ENCODE assay signal across 20 cellular contexts in the genomic region with DNA sequence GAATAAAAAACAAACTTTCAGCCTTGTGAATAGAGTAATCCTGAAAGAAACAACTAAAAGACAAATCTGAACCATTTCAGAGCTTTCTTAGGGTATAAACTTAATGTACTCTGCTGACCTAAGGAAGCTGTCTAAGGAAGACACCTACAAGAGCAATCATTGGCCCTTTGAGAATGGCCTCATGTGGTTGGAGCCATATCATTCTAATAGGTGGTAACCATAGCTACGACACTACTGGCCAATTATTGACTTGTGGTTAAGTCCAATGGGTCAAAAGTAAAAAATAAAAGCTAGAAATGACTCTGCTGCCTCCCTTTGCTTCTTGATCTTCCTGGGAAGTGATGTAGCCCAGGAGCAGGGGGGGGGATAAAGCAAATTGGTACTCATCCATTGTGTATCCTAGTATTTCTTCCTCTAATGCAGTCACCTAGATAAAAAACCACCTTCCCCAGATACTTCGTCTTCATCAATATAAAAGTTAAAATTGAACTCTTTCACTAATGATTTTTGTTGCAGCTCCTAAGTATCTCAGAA.
DNase-seq lines count a peak whose midpoint lies in the region; ATAC-seq and TF ChIP-seq lines count a peak whose summit lies in the region.
"Had no signal": no experiment of that assay in that cellular context is flagged by ENCODE, and none has a peak within 500 bp of the region (broad histone marks: within the 10 kb centered on the region; RNA-seq: fewer than 3 reads in every experiment).

No MANE protein-coding gene starts in this region.

- H3K9me3 ChIP-seq in upper lobe of right lung, result no peaks in the 10 kb centered on the region
- H3K9me3 ChIP-seq: esophagus muscularis mucosa, lower lobe of right lung had no signal

- intact Hi-C loops in upper lobe of right lung (cut with DNase I), result no loop called here

- H3K4me1 ChIP-seq in upper lobe of right lung, result no peaks in the 10 kb centered on the region
- H3K4me1 ChIP-seq: esophagus muscularis mucosa, lower lobe of right lung had no signal

- H3K4me1 Mint-ChIP-seq in activated CD8-positive, alpha-beta memory T cell treated with anti-CD3 and anti-CD28 coated beads, Interleukin-2, amount 10 ng/mL, durations not matched to agents 7 days and 5 days, result no peaks in the 10 kb centered on the region
- H3K4me1 Mint-ChIP-seq: activated naive CD8-positive, alpha-beta T cell treated with anti-CD3 and anti-CD28 coated beads, Interleukin-2, amount 50 U/mL, for 24 hours; naive thymus-derived CD8-positive, alpha-beta T cell had no signal

- no peaks in the 10 kb centered on the region for H3K9me3 Mint-ChIP-seq in activated CD8-positive, alpha-beta memory T cell treated with anti-CD3 and anti-CD28 coated beads, Interleukin-2, amount 10 ng/mL, durations not matched to agents 7 days and 5 days (ENCODE audit: low read depth)
- H3K9me3 Mint-ChIP-seq: activated naive CD8-positive, alpha-beta T cell treated with anti-CD3 and anti-CD28 coated beads, Interleukin-2, amount 50 U/mL, for 24 hours had no signal

- H3K27me3 Mint-ChIP-seq in activated CD8-positive, alpha-beta memory T cell treated with anti-CD3 and anti-CD28 coated beads, Interleukin-2, amount 10 ng/mL, durations not matched to agents 7 days and 5 days, result no peaks in the 10 kb centered on the region
- H3K27me3 Mint-ChIP-seq: activated CD8-positive, alpha-beta T cell treated with anti-CD3 and anti-CD28 coated beads for 36 hours; activated naive CD8-positive, alpha-beta T cell treated with anti-CD3 and anti-CD28 coated beads, Interleukin-2, amount 50 U/mL, for 24 hours; naive thymus-derived CD8-positive, alpha-beta T cell had no signal

- no peak overlapping the region for H3K4me3 Mint-ChIP-seq in activated CD8-positive, alpha-beta memory T cell treated with anti-CD3 and anti-CD28 coated beads, Interleukin-2, amount 10 ng/mL, durations not matched to agents 7 days and 5 days
- H3K4me3 Mint-ChIP-seq: activated CD8-positive, alpha-beta T cell treated with anti-CD3 and anti-CD28 coated beads for 36 hours; activated naive CD8-positive, alpha-beta T cell treated with anti-CD3 and anti-CD28 coated beads, Interleukin-2, amount 50 U/mL, for 24 hours; naive thymus-derived CD8-positive, alpha-beta T cell had no signal

- H3K27ac Mint-ChIP-seq in activated CD8-positive, alpha-beta memory T cell treated with anti-CD3 and anti-CD28 coated beads, Interleukin-2, amount 10 ng/mL, durations not matched to agents 7 days and 5 days, result no peak overlapping the region
- H3K27ac Mint-ChIP-seq: activated CD8-positive, alpha-beta T cell treated with anti-CD3 and anti-CD28 coated beads for 36 hours; activated naive CD8-positive, alpha-beta T cell treated with anti-CD3 and anti-CD28 coated beads, Interleukin-2, amount 50 U/mL, for 24 hours; naive thymus-derived CD8-positive, alpha-beta T cell had no signal

- ATAC-seq in GM18867 (IDR thresholded peaks at IDR 0.05; ENCODE audit: unreplicated experiment), result peak; percentile 74
- peak; percentile 86 for ATAC-seq in GM21423 (IDR thresholded peaks at IDR 0.05; ENCODE audit: unreplicated experiment)
- peak; percentile 90 for ATAC-seq in HG02970 (IDR thresholded peaks at IDR 0.05; ENCODE audit: low FRiP score, unreplicated experiment)
- peak; percentile 68 for ATAC-seq in HG03558 (IDR thresholded peaks at IDR 0.05; ENCODE audit: extremely low read depth, unreplicated experiment)
- no peak for ATAC-seq in activated CD8-positive, alpha-beta memory T cell treated with anti-CD3 and anti-CD28 coated beads, Interleukin-2, amount 10 ng/mL, durations not matched to agents 7 days and 5 days
- ATAC-seq in upper lobe of right lung, result no peak
- ATAC-seq: activated CD8-positive, alpha-beta T cell treated with anti-CD3 and anti-CD28 coated beads for 36 hours; activated naive CD8-positive, alpha-beta T cell treated with anti-CD3 and anti-CD28 coated beads, Interleukin-2, amount 50 U/mL, for 24 hours; lower lobe of right lung; naive thymus-derived CD8-positive, alpha-beta T cell had no signal

- no peaks in the 10 kb centered on the region for H3K36me3 ChIP-seq in upper lobe of right lung
- H3K36me3 ChIP-seq: esophagus muscularis mucosa, lower lobe of right lung had no signal

- DNase-seq in NCI-H1436 (lab: John Stamatoyannopoulos, UW) (no peak), upper lobe of right lung (no peak), GM19240 (ENCODE audit: insufficient read length, low spot score) (no peak)
- DNase-seq in activated CD8-positive, alpha-beta memory T cell treated with anti-CD3 and anti-CD28 coated beads, Interleukin-2, amount 10 ng/mL, durations not matched to agents 7 days and 5 days, result no peak
- DNase-seq: activated CD8-positive, alpha-beta T cell treated with anti-CD3 and anti-CD28 coated beads for 36 hours; activated naive CD8-positive, alpha-beta T cell treated with anti-CD3 and anti-CD28 coated beads, Interleukin-2, amount 50 U/mL, for 24 hours; Calu3; dorsolateral prefrontal cortex; glutamatergic neuron; HCEC 1CT; lower lobe of right lung; naive thymus-derived CD8-positive, alpha-beta T cell; stimulated activated CD4-positive, alpha-beta T cell treated with anti-CD3 and anti-CD28 coated beads, Interleukin-4, amount 100 ng/mL, for 24 hours; stimulated activated CD8-positive, alpha-beta memory T cell treated with anti-CD3 and anti-CD28 coated beads, Interleukin-4, amount 100 ng/mL, for 48 hours had no signal

- no peak overlapping the region for H3K27ac ChIP-seq in upper lobe of right lung
- H3K27ac ChIP-seq: dorsolateral prefrontal cortex, esophagus muscularis mucosa, lower lobe of right lung, VCaP had no signal

- H3K36me3 Mint-ChIP-seq in activated CD8-positive, alpha-beta memory T cell treated with anti-CD3 and anti-CD28 coated beads, Interleukin-2, amount 10 ng/mL, durations not matched to agents 7 days and 5 days, result no peaks in the 10 kb centered on the region
- H3K36me3 Mint-ChIP-seq: naive thymus-derived CD8-positive, alpha-beta T cell had no signal

- no peak for TF ChIP-seq CTCF in upper lobe of right lung (IDR thresholded peaks at IDR 0.05)

- CTCF ChIA-PET in activated CD8-positive, alpha-beta memory T cell treated with anti-CD3 and anti-CD28 coated beads, Interleukin-2, amount 10 ng/mL, durations not matched to agents 7 days and 5 days (lab: Charles Lee), result no interaction called here

- H3K4me3 ChIP-seq in upper lobe of right lung, result no peak overlapping the region
- H3K4me3 ChIP-seq: dorsolateral prefrontal cortex, esophagus muscularis mucosa, lower lobe of right lung had no signal

- no peaks in the 10 kb centered on the region for H3K27me3 ChIP-seq in upper lobe of right lung
- H3K27me3 ChIP-seq: dorsolateral prefrontal cortex, esophagus muscularis mucosa had no signal

Comparison
In these comparisons a context has a peak if more than half of its experiments do, and no peak if none do; other contexts are left out.
1. ATAC-seq: peak in GM18867 (single experiment), GM21423 (single experiment), HG02970 (single experiment) and HG03558 (single experiment); none in activated CD8-positive, alpha-beta memory T cell treated with anti-CD3 and anti-CD28 coated beads, Interleukin-2, amount 10 ng/mL, durations not matched to agents 7 days and 5 days (single experiment) and upper lobe of right lung (single experiment).